22 cellular contexts compared by ENCODE assay signal in the genomic region with DNA sequence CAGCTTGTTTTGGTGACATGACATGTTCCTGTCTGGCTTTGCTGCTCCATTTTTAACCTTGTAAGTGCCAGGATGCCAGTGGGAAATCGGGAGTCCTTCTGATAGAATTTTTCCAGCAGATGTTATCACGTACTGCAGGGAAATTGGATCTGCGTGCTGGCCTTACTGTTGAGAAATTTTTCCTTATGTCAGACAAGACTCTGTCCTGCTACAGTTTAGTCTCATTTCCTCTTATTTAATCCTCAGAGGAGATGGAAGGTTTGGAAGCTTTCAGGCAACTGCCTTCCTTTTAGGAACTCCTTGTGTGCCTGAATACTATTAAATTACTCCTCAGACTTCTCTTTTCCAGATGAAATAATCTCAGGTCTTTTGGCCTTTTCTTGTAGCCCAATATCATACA.
A peak's percentile ranks its signal among the peaks of the same experiment; 100 is the strongest.
DNase-seq lines count a peak whose midpoint lies in the region; ATAC-seq and TF ChIP-seq lines count a peak whose summit lies in the region.
"Had no signal": no experiment of that assay in that cellular context is flagged by ENCODE, and none has a peak within 500 bp of the region (broad histone marks: within the 10 kb centered on the region; RNA-seq: fewer than 3 reads in every experiment).

No MANE protein-coding gene starts in this region.

- H3K4me1 ChIP-seq in aorta (ENCODE audit: control insufficient read depth in 1 of 2, insufficient read depth in 2 of 2, low read length in 2 of 2): peaks cover 0 to 1% of the 10 kb centered on the region in 2 donors
- H3K4me1 ChIP-seq: colonic mucosa had no signal

- H3K36me3 Mint-ChIP-seq in osteocyte (ENCODE audit: unreplicated experiment): peaks cover 66% of the 10 kb centered on the region

- intact Hi-C loops in Right ventricle myocardium superior (cut with DNase I): no loop called here
- intact Hi-C loops in aorta (cut with DNase I): no loop called here

- ATAC-seq in Right ventricle myocardium superior (ENCODE audit: poor library complexity): peak; percentile 69
- no peak for ATAC-seq in aorta (ENCODE audit: low FRiP score)
- ATAC-seq: activated T-cell treated with anti-CD3 and anti-CD28 coated beads, Interleukin-2, amount 50 U/mL, for 72 hours had no signal

- H3K27me3 Mint-ChIP-seq in osteocyte (ENCODE audit: unreplicated experiment): no peaks in the 10 kb centered on the region
- H3K27me3 Mint-ChIP-seq: activated CD4-positive, alpha-beta memory T cell treated with anti-CD3 and anti-CD28 coated beads for 36 hours; naive B cell had no signal

- H3K9me3 Mint-ChIP-seq in osteocyte (ENCODE audit: unreplicated experiment): no peaks in the 10 kb centered on the region
- H3K9me3 Mint-ChIP-seq: activated CD4-positive, alpha-beta memory T cell treated with anti-CD3 and anti-CD28 coated beads for 36 hours; activated T-cell treated with anti-CD3 and anti-CD28 coated beads, Interleukin-2, amount 50 U/mL, for 72 hours; naive B cell had no signal

- 10 to 11% methylated on average over 3 of the region's 3 CpGs for WGBS in aorta, 2 donors

- peaks cover 0 to 2% of the 10 kb centered on the region in 2 donors for H3K36me3 ChIP-seq in aorta (ENCODE audit: control insufficient read depth in 1 of 2, insufficient read depth in 2 of 2, low read length in 1 of 2)
- H3K36me3 ChIP-seq: colonic mucosa had no signal

- H3K27me3 ChIP-seq in aorta (ENCODE audit: control insufficient read depth in 1 of 2, insufficient read depth in 2 of 2, low read length in 1 of 2): no peaks in the 10 kb centered on the region
- H3K27me3 ChIP-seq: adrenal gland; BLaER1 treated with 17β-estradiol and CSF1 and Interleukin-3, amounts not matched to agents 10 nM and 100 nM; colonic mucosa had no signal

- H3K4me3 Mint-ChIP-seq in osteocyte (ENCODE audit: unreplicated experiment): no peak overlapping the region
- H3K4me3 Mint-ChIP-seq: activated CD4-positive, alpha-beta memory T cell treated with anti-CD3 and anti-CD28 coated beads for 36 hours; activated T-cell treated with anti-CD3 and anti-CD28 coated beads, Interleukin-2, amount 50 U/mL, for 72 hours; naive B cell had no signal

- TF ChIP-seq CTCF in osteocyte (IDR thresholded peaks at IDR 0.05): no peak

- H3K4me1 Mint-ChIP-seq in osteocyte (ENCODE audit: unreplicated experiment): peaks cover 15% of the 10 kb centered on the region
- H3K4me1 Mint-ChIP-seq: naive B cell had no signal

- peak overlapping the region; percentile 8 to 77 for H3K27ac ChIP-seq in aorta (ENCODE audit: low read depth in 1 of 2, low read length in 2 of 2)
- H3K27ac ChIP-seq: BLaER1 treated with 17β-estradiol and CSF1 and Interleukin-3, amounts not matched to agents 10 nM and 100 nM; colonic mucosa had no signal

- H3K9me3 ChIP-seq in aorta (ENCODE audit: control insufficient read depth, low read length): no peaks in the 10 kb centered on the region
- H3K9me3 ChIP-seq: adrenal gland; BLaER1 treated with 17β-estradiol and CSF1 and Interleukin-3, amounts not matched to agents 10 nM and 100 nM; colonic mucosa had no signal

- DNase-seq in NCI-H2171 treated with DMSO at 0.1 percent for 48 hours (lab: John Stamatoyannopoulos, UW) (peak; percentile 28), NCI-H2171 (lab: John Stamatoyannopoulos, UW) (no peak), Right ventricle myocardium superior (no peak), osteocyte (ENCODE audit: extremely low spot score, unreplicated experiment) (no peak), aorta (no peak), amniotic stem cell (lab: John Stamatoyannopoulos, UW) (no peak), cerebellum (ENCODE audit: low spot score) (no peak), NCI-H146 treated with DMSO at 0.1 percent for 48 hours (lab: John Stamatoyannopoulos, UW; ENCODE audit: unreplicated experiment) (no peak)
- DNase-seq: 8988T; activated CD4-positive, alpha-beta memory T cell treated with anti-CD3 and anti-CD28 coated beads for 36 hours; activated T-cell treated with anti-CD3 and anti-CD28 coated beads, Interleukin-2, amount 50 U/mL, for 72 hours; adrenal gland; colonic mucosa; DMS79 treated with DMSO at 0.1 percent for 48 hours; hypothalamus; KBM-7; left cardiac atrium; naive B cell; NCI-H1417; OCI-M1; substantia nigra had no signal

- peak overlapping the region; percentile 72 for H3K27ac Mint-ChIP-seq in osteocyte (ENCODE audit: unreplicated experiment)
- H3K27ac Mint-ChIP-seq: activated CD4-positive, alpha-beta memory T cell treated with anti-CD3 and anti-CD28 coated beads for 36 hours; activated T-cell treated with anti-CD3 and anti-CD28 coated beads, Interleukin-2, amount 50 U/mL, for 72 hours had no signal

- no peak overlapping the region for H3K4me3 ChIP-seq in aorta (ENCODE audit: low read length in 2 of 2)
- H3K4me3 ChIP-seq: adrenal gland; BLaER1 treated with 17β-estradiol and CSF1 and Interleukin-3, amounts not matched to agents 10 nM and 100 nM; colonic mucosa had no signal
